Comparison of ENCODE assay signal across 8 cellular contexts in genomic region chr20:19934792-19935491, GRCh38.
DNase-seq lines count a peak whose midpoint lies in the region; ATAC-seq lines count a peak whose summit lies in the region.

No MANE protein-coding gene starts in this region.

- no peaks in the 10 kb centered on the region for H3K9me3 Mint-ChIP-seq in activated CD8-positive, alpha-beta T cell treated with anti-CD3 and anti-CD28 coated beads, Interleukin-2, amount 10 ng/mL, durations not matched to agents 7 days and 5 days (ENCODE audit: insufficient read depth)

- CTCF ChIA-PET in activated CD8-positive, alpha-beta T cell treated with anti-CD3 and anti-CD28 coated beads, Interleukin-2, amount 10 ng/mL, durations not matched to agents 7 days and 5 days (lab: Charles Lee) = no interaction called here

- peak overlapping the region; percentile 72 for H3K27ac ChIP-seq in caudate nucleus (ENCODE audit: low read depth, low read length)

- H3K27me3 Mint-ChIP-seq in activated CD8-positive, alpha-beta T cell treated with anti-CD3 and anti-CD28 coated beads, Interleukin-2, amount 10 ng/mL, durations not matched to agents 7 days and 5 days (ENCODE audit: low read depth) = peaks cover 26% of the 10 kb centered on the region

- no peaks in the 10 kb centered on the region for H3K36me3 Mint-ChIP-seq in activated CD8-positive, alpha-beta T cell treated with anti-CD3 and anti-CD28 coated beads, Interleukin-2, amount 10 ng/mL, durations not matched to agents 7 days and 5 days (ENCODE audit: low read depth)

- H3K27me3 ChIP-seq in mononuclear cell (ENCODE audit: insufficient read depth, low read length) = no peaks in the 10 kb centered on the region

- no peak overlapping the region for H3K4me3 Mint-ChIP-seq in activated CD8-positive, alpha-beta T cell treated with anti-CD3 and anti-CD28 coated beads, Interleukin-2, amount 10 ng/mL, durations not matched to agents 7 days and 5 days

- no peak for ATAC-seq in activated CD8-positive, alpha-beta T cell treated with anti-CD3 and anti-CD28 coated beads, Interleukin-2, amount 10 ng/mL, durations not matched to agents 7 days and 5 days
- no peak for ATAC-seq in HG02763 (IDR thresholded peaks at IDR 0.05; ENCODE audit: unreplicated experiment)

- no peak overlapping the region for H3K27ac Mint-ChIP-seq in activated CD8-positive, alpha-beta T cell treated with anti-CD3 and anti-CD28 coated beads, Interleukin-2, amount 10 ng/mL, durations not matched to agents 7 days and 5 days

- peaks cover 15% of the 10 kb centered on the region for H3K4me1 Mint-ChIP-seq in activated CD8-positive, alpha-beta T cell treated with anti-CD3 and anti-CD28 coated beads, Interleukin-2, amount 10 ng/mL, durations not matched to agents 7 days and 5 days (ENCODE audit: low read depth)

- POLR2A ChIA-PET in activated CD8-positive, alpha-beta T cell treated with anti-CD3 and anti-CD28 coated beads, Interleukin-2, amount 10 ng/mL, durations not matched to agents 7 days and 5 days (lab: Charles Lee) = interaction anchor here (0.7 kb wide), 1 partner anchor 14 kb away, joined by 3 read pairs; no protein-coding TSS in a partner anchor

- H3K4me3 ChIP-seq in mononuclear cell (ENCODE audit: low read length) = peak overlapping the region; percentile 40

- H3K9me3 ChIP-seq in mononuclear cell (ENCODE audit: low read depth, low read length) = no peaks in the 10 kb centered on the region

- peaks cover 72% of the 10 kb centered on the region for H3K4me1 ChIP-seq in mononuclear cell (ENCODE audit: insufficient read depth, low read length)

- peak; percentile 81 for DNase-seq in COLO668 (lab: John Stamatoyannopoulos, UW; ENCODE audit: unreplicated experiment)
- peak; percentile 71 for DNase-seq in NCI-H146 treated with DMSO at 0.1 percent for 48 hours (lab: John Stamatoyannopoulos, UW; ENCODE audit: unreplicated experiment)
- peak in 41 of 61 donors; percentile 4 to 78 (median 38) for DNase-seq in caudate nucleus (lab: John Stamatoyannopoulos, UW)
- no peak for DNase-seq in activated CD8-positive, alpha-beta T cell treated with anti-CD3 and anti-CD28 coated beads, Interleukin-2, amount 10 ng/mL, durations not matched to agents 7 days and 5 days
- no peak for DNase-seq in NCI-H82 treated with DMSO at 0.1 percent for 48 hours (lab: John Stamatoyannopoulos, UW; ENCODE audit: unreplicated experiment)
- no peak for DNase-seq in stimulated activated CD4-positive, alpha-beta T cell treated with anti-CD3 and anti-CD28 coated beads, Interleukin-12 subunit alpha, Interleukin-12 subunit beta, amount 100 ng/mL, for 4 hours

Comparison
In these comparisons a context has a peak if more than half of its experiments do, and no peak if none do; other contexts are left out.
1. DNase-seq: peak in COLO668 (single experiment), NCI-H146 treated with DMSO at 0.1 percent for 48 hours (single experiment) and caudate nucleus (41 of 61); none in activated CD8-positive, alpha-beta T cell treated with anti-CD3 and anti-CD28 coated beads, Interleukin-2, amount 10 ng/mL, durations not matched to agents 7 days and 5 days (single experiment), NCI-H82 treated with DMSO at 0.1 percent for 48 hours (single experiment) and stimulated activated CD4-positive, alpha-beta T cell treated with anti-CD3 and anti-CD28 coated beads, Interleukin-12 subunit alpha, Interleukin-12 subunit beta, amount 100 ng/mL, for 4 hours (single experiment).